In genomic region chr15:89002281-89002761, GRCh38 we compare ENCODE assay signal across 8 cellular contexts.
DNase-seq lines count a peak whose midpoint lies in the region; ATAC-seq and TF ChIP-seq lines count a peak whose summit lies in the region.

No MANE protein-coding gene starts in this region.

- 43 to 63% methylated on average over 5 of the region's 5 CpGs for WGBS in aorta, 2 donors
- 16 to 25% methylated on average over 5 of the region's 5 CpGs for WGBS in tibial nerve, 2 donors

- H3K9ac ChIP-seq in fibroblast of lung (ENCODE audit: insufficient read depth, low read length), result no peak overlapping the region

- no peak for TF ChIP-seq EP300 in tibial nerve (IDR thresholded peaks at IDR 0.05)

- POLR2A ChIA-PET in AG04449 (lab: Yijun Ruan, JAX), result interaction anchor here (0.6 to 2.8 kb wide), 4 partner anchors 13 to 378 kb away, joined by 3 to 22 read pairs (median 3); partner anchors contain the start of gene MFGE8
- POLR2A ChIA-PET in CD4-positive, alpha-beta memory T cell (lab: Charles Lee; ENCODE audit: partially characterized antibody), result no interaction called here

- H3K4me3 ChIP-seq in AG04449 (ENCODE audit: low read depth, low read length) (no peak overlapping the region), fibroblast of lung (replicated peaks in 1 of 4; ENCODE audit: control extremely low read depth in 1 of 4, insufficient read depth in 1 of 4, low read depth in 3 of 4, low read length in 4 of 4) (no peak overlapping the region), aorta (ENCODE audit: low read length in 2 of 2) (no peak overlapping the region), tibial nerve (no peak overlapping the region)
- H3K4me3 ChIP-seq in CD4-positive, alpha-beta memory T cell (ENCODE audit: low read length in 2 of 2), result no peak overlapping the region

- no peaks in the 10 kb centered on the region for H3K36me3 Mint-ChIP-seq in CD4-positive, alpha-beta memory T cell

- H3K27me3 ChIP-seq in fibroblast of lung (ENCODE audit: control insufficient read depth, insufficient read depth, low read length) (no peaks in the 10 kb centered on the region), aorta (ENCODE audit: control insufficient read depth in 1 of 2, insufficient read depth in 2 of 2, low read length in 1 of 2) (no peaks in the 10 kb centered on the region), tibial nerve (no peaks in the 10 kb centered on the region)
- no peaks in the 10 kb centered on the region for H3K27me3 ChIP-seq in CD4-positive, alpha-beta memory T cell (ENCODE audit: insufficient read depth, low read length)

- H4K20me1 ChIP-seq in fibroblast of lung (ENCODE audit: control insufficient read depth, extremely low read depth, insufficient read depth, low read length), result no peaks in the 10 kb centered on the region

- no peak for TF ChIP-seq POLR2A in tibial nerve (IDR thresholded peaks at IDR 0.05)

- peak; percentile 33 for DNase-seq in AG04449 (ENCODE audit: low read depth, low spot score)
- DNase-seq in HT1080 (ENCODE audit: low read depth), result peak; percentile 76
- peak; percentile 68 to 75 for DNase-seq in fibroblast of lung (ENCODE audit: low read depth in 2 of 2)
- peak; percentile 49 to 54 for DNase-seq in aorta
- no peak for DNase-seq in CD4-positive, alpha-beta memory T cell
- no peak for DNase-seq in tibial nerve (ENCODE audit: low spot score in 2 of 2)
- no peak for DNase-seq in NCI-H187 treated with DMSO at 0.1 percent for 48 hours (lab: John Stamatoyannopoulos, UW)

- no peaks in the 10 kb centered on the region for H3K79me2 ChIP-seq in fibroblast of lung (ENCODE audit: control insufficient read depth, insufficient read depth, low read length)

- no peak overlapping the region for H2AFZ ChIP-seq in fibroblast of lung (ENCODE audit: low read length)

- peak overlapping the region; percentile 37 for H3K27ac ChIP-seq in fibroblast of lung (ENCODE audit: insufficient read depth, low read length)
- H3K27ac ChIP-seq in aorta (ENCODE audit: low read depth in 1 of 2, low read length in 2 of 2), result no peak overlapping the region
- no peak overlapping the region for H3K27ac ChIP-seq in CD4-positive, alpha-beta memory T cell (ENCODE audit: low read depth, low read length)
- peak overlapping the region in 1 of 4 donors; percentile 36 for H3K27ac ChIP-seq in tibial nerve

- intact Hi-C loops in aorta (cut with DNase I), result loop anchor here in 1 of 2 donors (5.0 kb wide), 1 partner anchor 50 kb away; no protein-coding TSS in a partner anchor
- intact Hi-C loops in CD4-positive, alpha-beta memory T cell (cut with micrococcal nuclease), result no loop called here

- H3K27ac Mint-ChIP-seq in CD4-positive, alpha-beta memory T cell, result peak overlapping the region in 2 of 7 donors; percentile 36 to 67

- TF ChIP-seq CTCF in AG04449 (IDR thresholded peaks at IDR 0.05; ENCODE audit: insufficient read depth, low read length, missing control alignments), result no peak
- TF ChIP-seq CTCF in fibroblast of lung (conservative IDR thresholded peaks at IDR 0.05 in 1 of 2, IDR thresholded peaks at IDR 0.05 in 1 of 2; ENCODE audit: low read depth in 1 of 2, low read length in 2 of 2), result no peak
- no peak for TF ChIP-seq CTCF in tibial nerve (IDR thresholded peaks at IDR 0.05)

- CTCF ChIA-PET in AG04449 (lab: Yijun Ruan, JAX), result interaction anchor here (0.9 to 8.4 kb wide), 12 partner anchors 8 to 176 kb away, joined by 3 to 176 read pairs (median 11); partner anchors contain the start of gene MFGE8
- CTCF ChIA-PET in CD4-positive, alpha-beta memory T cell (lab: Charles Lee; ENCODE audit: partially characterized antibody), result interaction anchor here (1.4 to 4.7 kb wide), 2 partner anchors 97 to 109 kb away, joined by 3 to 33 read pairs; no protein-coding TSS in a partner anchor

- H3K4me1 Mint-ChIP-seq in CD4-positive, alpha-beta memory T cell, result peaks cover 0 to 6% (median 0%) of the 10 kb centered on the region in 4 donors

- ATAC-seq in GM19463 (IDR thresholded peaks at IDR 0.05; ENCODE audit: unreplicated experiment), result peak; percentile 86
- no peak for ATAC-seq in aorta (ENCODE audit: low FRiP score)

- no peak overlapping the region for H3K4me3 Mint-ChIP-seq in CD4-positive, alpha-beta memory T cell

- H3K4me2 ChIP-seq in fibroblast of lung (ENCODE audit: extremely low read depth, insufficient read depth, low read length), result peak overlapping the region; percentile 46

- H3K36me3 ChIP-seq in fibroblast of lung (ENCODE audit: control insufficient read depth, insufficient read depth, low read length) (no peaks in the 10 kb centered on the region), aorta (ENCODE audit: control insufficient read depth in 1 of 2, insufficient read depth in 2 of 2, low read length in 1 of 2) (no peaks in the 10 kb centered on the region), tibial nerve (no peaks in the 10 kb centered on the region)
- H3K36me3 ChIP-seq in CD4-positive, alpha-beta memory T cell (ENCODE audit: insufficient read depth, low read length), result no peaks in the 10 kb centered on the region

- H3K27me3 Mint-ChIP-seq in CD4-positive, alpha-beta memory T cell, result peaks cover 6 to 8% of the 10 kb centered on the region in 2 donors

- no peaks in the 10 kb centered on the region for H3K9me3 ChIP-seq in fibroblast of lung (ENCODE audit: control insufficient read depth, insufficient read depth, low read depth, low read length)
- H3K9me3 ChIP-seq in aorta (ENCODE audit: control insufficient read depth, low read length), result no peaks in the 10 kb centered on the region
- no peaks in the 10 kb centered on the region for H3K9me3 ChIP-seq in CD4-positive, alpha-beta memory T cell (ENCODE audit: control insufficient read depth in 1 of 2, low read length in 2 of 2)
- H3K9me3 ChIP-seq in tibial nerve, result no peaks in the 10 kb centered on the region

- H3K4me1 ChIP-seq in fibroblast of lung (ENCODE audit: control insufficient read depth, extremely low read depth, insufficient read depth, low read length) (peaks cover 13% of the 10 kb centered on the region), aorta (ENCODE audit: control insufficient read depth in 1 of 2, insufficient read depth in 2 of 2, low read length in 2 of 2) (no peaks in the 10 kb centered on the region), tibial nerve (peaks cover 0 to 9% (median 0%) of the 10 kb centered on the region in 4 donors)
- no peaks in the 10 kb centered on the region for H3K4me1 ChIP-seq in CD4-positive, alpha-beta memory T cell (ENCODE audit: insufficient read depth, low read length)

- H3K9me3 Mint-ChIP-seq in CD4-positive, alpha-beta memory T cell, result no peaks in the 10 kb centered on the region

Comparison
In these comparisons a context has a peak if more than half of its experiments do, and no peak if none do; other contexts are left out.
1. DNase-seq: peak in AG04449 (single experiment), HT1080 (single experiment), fibroblast of lung (2 of 2) and aorta (2 of 2); none in CD4-positive, alpha-beta memory T cell (0 of 5), tibial nerve (0 of 2) and NCI-H187 treated with DMSO at 0.1 percent for 48 hours (single experiment).